ENCODE assay signal across 8 cellular contexts in genomic region chrX:20263474-20263873, GRCh38. TPM values are rescaled to one million over a fixed set of nuclear protein-coding genes. Genes with fewer than 3 reads are reported as not detected.
A peak's percentile ranks its signal among the peaks of the same experiment; 100 is the strongest.
DNase-seq lines count a peak whose midpoint lies in the region; ATAC-seq and TF ChIP-seq lines count a peak whose summit lies in the region.

No MANE protein-coding gene starts in this region.

- no peaks in the 10 kb centered on the region for H3K9me3 Mint-ChIP-seq in stimulated activated naive CD8-positive, alpha-beta T cell treated with anti-CD3 and anti-CD28 coated beads, Interleukin-15, Interleukin-2, amounts not matched to agents 100 ng/mL and 50 ng/mL, for 24 hours

- H3K4me1 ChIP-seq in RWPE2 (ENCODE audit: insufficient read depth, poor library complexity, severe bottlenecking), result peaks cover 17% of the 10 kb centered on the region
- H3K4me1 ChIP-seq in colonic mucosa, result no peaks in the 10 kb centered on the region

- H3K9ac ChIP-seq in colonic mucosa (ENCODE audit: low read depth in 2 of 2, low read length in 2 of 2), result no peak overlapping the region

- DNase-seq in stimulated activated naive CD8-positive, alpha-beta T cell treated with anti-CD3 and anti-CD28 coated beads, Interleukin-15, Interleukin-2, amounts not matched to agents 100 U/mL and 50 U/mL, for 24 hours, result no peak
- DNase-seq in RWPE2 (ENCODE audit: low spot score) (no peak), fibroblast of pulmonary artery (ENCODE audit: low read depth) (peak; percentile 30), NCI-H187 treated with DMSO at 0.1 percent for 48 hours (lab: John Stamatoyannopoulos, UW) (no peak), colonic mucosa (no peak), hypothalamus (lab: John Stamatoyannopoulos, UW) (no peak)

- no peaks in the 10 kb centered on the region for H3K27me3 ChIP-seq in RWPE2 (ENCODE audit: insufficient read depth, poor library complexity, severe bottlenecking)
- no peaks in the 10 kb centered on the region for H3K27me3 ChIP-seq in colonic mucosa

- no peak for TF ChIP-seq CTCF in RWPE2 (IDR thresholded peaks at IDR 0.05; ENCODE audit: poor library complexity, severe bottlenecking)
- TF ChIP-seq CTCF in fibroblast of pulmonary artery (IDR thresholded peaks at IDR 0.05; ENCODE audit: low read length, missing control alignments), result no peak
- no peak for TF ChIP-seq CTCF in colonic mucosa (IDR thresholded peaks at IDR 0.05)

- H3K27me3 Mint-ChIP-seq in stimulated activated naive CD8-positive, alpha-beta T cell treated with anti-CD3 and anti-CD28 coated beads, Interleukin-15, Interleukin-2, amounts not matched to agents 100 ng/mL and 50 ng/mL, for 24 hours, result no peaks in the 10 kb centered on the region

- peak overlapping the region; percentile 88 for H3K27ac Mint-ChIP-seq in stimulated activated naive CD8-positive, alpha-beta T cell treated with anti-CD3 and anti-CD28 coated beads, Interleukin-15, Interleukin-2, amounts not matched to agents 100 ng/mL and 50 ng/mL, for 24 hours

- peak overlapping the region; percentile 96 for H3K4me3 Mint-ChIP-seq in stimulated activated naive CD8-positive, alpha-beta T cell treated with anti-CD3 and anti-CD28 coated beads, Interleukin-15, Interleukin-2, amounts not matched to agents 100 ng/mL and 50 ng/mL, for 24 hours

- H3K9me3 ChIP-seq in RWPE2 (ENCODE audit: severe bottlenecking) (no peaks in the 10 kb centered on the region), colonic mucosa (no peaks in the 10 kb centered on the region)

- no peak for ATAC-seq in stimulated activated naive CD8-positive, alpha-beta T cell treated with anti-CD3 and anti-CD28 coated beads, Interleukin-15, Interleukin-2, amounts not matched to agents 100 U/mL and 50 U/mL, for 24 hours
- peak; percentile 30; the same call in 1 of the 3 replicates for ATAC-seq in RWPE2 (ENCODE audit: low read depth)
- ATAC-seq in HG02973 (IDR thresholded peaks at IDR 0.05; ENCODE audit: unreplicated experiment), result no peak

- peaks cover 14% of the 10 kb centered on the region for H3K36me3 Mint-ChIP-seq in stimulated activated naive CD8-positive, alpha-beta T cell treated with anti-CD3 and anti-CD28 coated beads, Interleukin-15, Interleukin-2, amounts not matched to agents 100 ng/mL and 50 ng/mL, for 24 hours (ENCODE audit: low read depth)

- H3K27ac ChIP-seq in RWPE2 (ENCODE audit: poor library complexity, severe bottlenecking), result peak overlapping the region; percentile 61
- H3K27ac ChIP-seq in colonic mucosa, result no peak overlapping the region

- peaks cover 53% of the 10 kb centered on the region for H3K4me1 Mint-ChIP-seq in stimulated activated naive CD8-positive, alpha-beta T cell treated with anti-CD3 and anti-CD28 coated beads, Interleukin-15, Interleukin-2, amounts not matched to agents 100 ng/mL and 50 ng/mL, for 24 hours (ENCODE audit: low read depth)

- H3K36me3 ChIP-seq in RWPE2 (ENCODE audit: low read depth) (no peaks in the 10 kb centered on the region), colonic mucosa (no peaks in the 10 kb centered on the region)

- intact Hi-C loops in colonic mucosa (cut with DNase I), result no loop called here

- no peak overlapping the region for H3K4me3 ChIP-seq in RWPE2 (ENCODE audit: severe bottlenecking)
- H3K4me3 ChIP-seq in fibroblast of pulmonary artery (replicated peaks; ENCODE audit: low read depth, low read length), result peak overlapping the region; percentile 2
- H3K4me3 ChIP-seq in colonic mucosa, result no peak overlapping the region

RNA-seq across cellular contexts. Expression of gene RPS6KA3, which starts 3.2 kb away (rescaled TPM):
- total RNA-seq in colonic mucosa, result 100 to 1,000 TPM in 1 of 2 donors, 10 to 100 TPM in 1; 77.0 to 110 TPM
